Comparison of ENCODE assay signal across 8 cellular contexts in genomic region chr2:61426267-61426897, GRCh38. TPM values are rescaled to one million over a fixed set of nuclear protein-coding genes. Genes with fewer than 3 reads are reported as not detected.
DNase-seq lines count a peak whose midpoint lies in the region; ATAC-seq and TF ChIP-seq lines count a peak whose summit lies in the region.

No MANE protein-coding gene starts in this region.

- peak; percentile 94 for ATAC-seq in effector memory CD8-positive, alpha-beta T cell (replicated peaks)
- peak; percentile 52 for ATAC-seq in aorta (ENCODE audit: low FRiP score)

- H3K27ac ChIP-seq in neural progenitor cell (no peak overlapping the region), aorta (ENCODE audit: low read depth in 1 of 2, low read length in 2 of 2) (no peak overlapping the region)

- no peaks in the 10 kb centered on the region for H3K9me3 Mint-ChIP-seq in effector memory CD8-positive, alpha-beta T cell
- peaks cover 9% of the 10 kb centered on the region for H3K9me3 Mint-ChIP-seq in neural progenitor cell

- H3K27me3 ChIP-seq in MG63: no peaks in the 10 kb centered on the region
- no peaks in the 10 kb centered on the region for H3K27me3 ChIP-seq in neural progenitor cell
- H3K27me3 ChIP-seq in aorta (ENCODE audit: control insufficient read depth in 1 of 2, insufficient read depth in 2 of 2, low read length in 1 of 2): no peaks in the 10 kb centered on the region

- peaks cover 5% of the 10 kb centered on the region for H3K36me3 Mint-ChIP-seq in effector memory CD8-positive, alpha-beta T cell (ENCODE audit: insufficient read depth)
- peaks cover 18% of the 10 kb centered on the region for H3K36me3 Mint-ChIP-seq in neural progenitor cell

- H3K27me3 Mint-ChIP-seq in effector memory CD8-positive, alpha-beta T cell: no peaks in the 10 kb centered on the region
- H3K27me3 Mint-ChIP-seq in neural progenitor cell (ENCODE audit: insufficient read depth, low read depth): peaks cover 4% of the 10 kb centered on the region

- 68 to 71% methylated on average over 6 of the region's 6 CpGs for WGBS in aorta, 2 donors

- peak overlapping the region; percentile 82 to 90 for H3K27ac Mint-ChIP-seq in effector memory CD8-positive, alpha-beta T cell
- no peak overlapping the region for H3K27ac Mint-ChIP-seq in neural progenitor cell

- H3K9me3 ChIP-seq in MG63: no peaks in the 10 kb centered on the region
- H3K9me3 ChIP-seq in neural progenitor cell (ENCODE audit: low read depth): no peaks in the 10 kb centered on the region
- no peaks in the 10 kb centered on the region for H3K9me3 ChIP-seq in aorta (ENCODE audit: control insufficient read depth, low read length)

- H3F3A ChIP-seq in neural progenitor cell (ENCODE audit: low read depth): peaks cover 18% of the 10 kb centered on the region

- TF ChIP-seq CTCF in GM12873 (IDR thresholded peaks at IDR 0.05; ENCODE audit: insufficient read depth, low read depth, low read length, missing control alignments): peak; percentile 93
- TF ChIP-seq CTCF in neural progenitor cell (IDR thresholded peaks at IDR 0.05): peak; percentile 73

- H3K4me2 ChIP-seq in neural progenitor cell: no peak overlapping the region

- H3K36me3 ChIP-seq in MG63: peaks cover under 1% of the 10 kb centered on the region
- H3K36me3 ChIP-seq in neural progenitor cell: no peaks in the 10 kb centered on the region
- no peaks in the 10 kb centered on the region for H3K36me3 ChIP-seq in aorta (ENCODE audit: control insufficient read depth in 1 of 2, insufficient read depth in 2 of 2, low read length in 1 of 2)

- H3K9ac ChIP-seq in neural progenitor cell: no peak overlapping the region

- peaks cover 41 to 65% of the 10 kb centered on the region in 2 donors for H3K4me1 Mint-ChIP-seq in effector memory CD8-positive, alpha-beta T cell (ENCODE audit: low read depth in 2 of 2)
- no peaks in the 10 kb centered on the region for H3K4me1 Mint-ChIP-seq in neural progenitor cell

- DNase-seq in HCEC 1CT (peak; percentile 33), MG63 (peak; percentile 37), neural progenitor cell (ENCODE audit: low spot score) (peak; percentile 74), aorta (no peak), NCI-H1048 (lab: John Stamatoyannopoulos, UW) (no peak)
- DNase-seq in activated CD4-positive, alpha-beta T cell treated with anti-CD3 and anti-CD28 coated beads, Interleukin-2, amount 50 U/mL, for 1 hour: peak; percentile 74
- DNase-seq in effector memory CD8-positive, alpha-beta T cell: peak; percentile 68 to 76 (median 71)

- no peak overlapping the region for H2AFZ ChIP-seq in neural progenitor cell (replicated peaks)

- peaks cover 59% of the 10 kb centered on the region for H4K20me1 ChIP-seq in neural progenitor cell (ENCODE audit: low read depth)

- intact Hi-C loops in aorta (cut with DNase I): no loop called here

- H3K4me3 Mint-ChIP-seq in effector memory CD8-positive, alpha-beta T cell: peak overlapping the region; percentile 1 to 25
- H3K4me3 Mint-ChIP-seq in neural progenitor cell: no peak overlapping the region

- H3K79me2 ChIP-seq in neural progenitor cell (ENCODE audit: low read depth): peaks cover 98% of the 10 kb centered on the region

- no peaks in the 10 kb centered on the region for H3K4me1 ChIP-seq in neural progenitor cell
- H3K4me1 ChIP-seq in aorta (ENCODE audit: control insufficient read depth in 1 of 2, insufficient read depth in 2 of 2, low read length in 2 of 2): peaks cover 0 to 3% of the 10 kb centered on the region in 2 donors

- no peak overlapping the region for H3K4me3 ChIP-seq in MG63
- H3K4me3 ChIP-seq in neural progenitor cell: no peak overlapping the region
- H3K4me3 ChIP-seq in aorta (ENCODE audit: low read length in 2 of 2): no peak overlapping the region

RNA-seq across cellular contexts. Expression of gene USP34, which starts 44.5 kb away (rescaled TPM):
- 26.1 and 34.2 TPM in 2 replicates for total RNA-seq in MG63 (2014; rRNA removed; shearing (Covaris generic); ENCODE audit: low replicate concordance)
- 106 and 162 TPM in 2 replicates for total RNA-seq in neural progenitor cell (ENCODE audit: low replicate concordance)
- total RNA-seq in aorta: 100 to 1,000 TPM; 128 to 146 TPM
- polyA plus RNA-seq in aorta: 10 to 100 TPM; 25.2 to 54.4 TPM

Comparison
In these comparisons a context has a peak if more than half of its experiments do, and no peak if none do; other contexts are left out.
1. DNase-seq: peak in HCEC 1CT (single experiment), MG63 (single experiment), activated CD4-positive, alpha-beta T cell treated with anti-CD3 and anti-CD28 coated beads, Interleukin-2, amount 50 U/mL, for 1 hour (single experiment), effector memory CD8-positive, alpha-beta T cell (3 of 3) and neural progenitor cell (single experiment); none in aorta (0 of 2) and NCI-H1048 (single experiment).